In genomic region chr11:93122535-93122934, GRCh38 we compare ENCODE assay signal across 28 cellular contexts.
"Had no signal": no experiment of that assay in that cellular context is flagged by ENCODE, and none has a peak within 500 bp of the region (broad histone marks: within the 10 kb centered on the region; RNA-seq: fewer than 3 reads in every experiment).

No MANE protein-coding gene starts in this region.

- H3K27ac ChIP-seq: ascending aorta, cardiac muscle cell, VCaP had no signal

- H3K9me3 ChIP-seq: ascending aorta had no signal

- ATAC-seq: activated CD8-positive, alpha-beta T cell treated with anti-CD3 and anti-CD28 coated beads for 36 hours; activated naive CD8-positive, alpha-beta T cell treated with anti-CD3 and anti-CD28 coated beads, Interleukin-2, amount 50 U/mL, for 24 hours; activated T-cell treated with anti-CD3 and anti-CD28 coated beads, Interleukin-2, amount 50 U/mL, for 4 hours; activated T-cell treated with anti-CD3 and anti-CD28 coated beads, Interleukin-2, amount 50 U/mL, for 72 hours had no signal

- H3K36me3 ChIP-seq: ascending aorta, cardiac muscle cell had no signal

- H3K4me1 ChIP-seq: ascending aorta had no signal

- DNase-seq: activated B cell treated with CpG ODN at 0.5 μM for 24 hours; activated CD4-positive, alpha-beta memory T cell treated with anti-CD3 and anti-CD28 coated beads for 36 hours; activated CD4-positive, alpha-beta T cell treated with anti-CD3 and anti-CD28 coated beads for 4 hours; activated CD4-positive, alpha-beta T cell treated with anti-CD3 and anti-CD28 coated beads, Interleukin-2, amount 10 ng/mL, durations not matched to agents 24 days and 14 days; activated CD4-positive, alpha-beta T cell treated with anti-CD3 and anti-CD28 coated beads, Interleukin-2, amount 50 U/mL, for 1 hour; activated CD4-positive, alpha-beta T cell treated with anti-CD3 and anti-CD28 coated beads, Interleukin-2, amount 50 U/mL, for 4 hours; activated CD4-positive, CD25-positive, alpha-beta regulatory T cell treated with anti-CD3 and anti-CD28 coated beads, Interleukin-2, amount 50 U/mL, for 72 hours; activated CD8-positive, alpha-beta memory T cell treated with anti-CD3 and anti-CD28 coated beads, Interleukin-2, amount 50 U/mL, for 4 hours; activated CD8-positive, alpha-beta T cell treated with anti-CD3 and anti-CD28 coated beads for 36 hours; activated effector memory CD4-positive, alpha-beta T cell treated with Interleukin-2 at 50 U/mL for 16 hours; activated gamma-delta T cell treated with Interleukin-2 at 50 U/mL for 16 hours; activated naive CD4-positive, alpha-beta T cell; activated naive CD4-positive, alpha-beta T cell treated with anti-CD3 and anti-CD28 coated beads, Interleukin-2, amount 10 ng/mL, durations not matched to agents 7 days and 5 days; activated naive CD8-positive, alpha-beta T cell treated with anti-CD3 and anti-CD28 coated beads, Interleukin-2, amount 10 ng/mL, durations not matched to agents 7 days and 5 days; activated naive CD8-positive, alpha-beta T cell treated with anti-CD3 and anti-CD28 coated beads, Interleukin-2, amount 50 U/mL, for 24 hours; activated T-cell treated with anti-CD3 and anti-CD28 coated beads for 4 hours; activated T-cell treated with anti-CD3 and anti-CD28 coated beads, Interleukin-2, amount 50 U/mL, for 1 hour; activated T-cell treated with anti-CD3 and anti-CD28 coated beads, Interleukin-2, amount 50 U/mL, for 4 hours; activated T-cell treated with anti-CD3 and anti-CD28 coated beads, Interleukin-2, amount 50 U/mL, for 72 hours; amygdala; caudate nucleus; SW 1271; T-helper 1 cell; T-helper 2 cell; T-helper 9 cell had no signal

- H3K4me3 ChIP-seq: ascending aorta, cardiac muscle cell had no signal

- H3K27me3 ChIP-seq: ascending aorta, cardiac muscle cell had no signal
